33 cellular contexts compared by ENCODE assay signal in the genomic region with DNA sequence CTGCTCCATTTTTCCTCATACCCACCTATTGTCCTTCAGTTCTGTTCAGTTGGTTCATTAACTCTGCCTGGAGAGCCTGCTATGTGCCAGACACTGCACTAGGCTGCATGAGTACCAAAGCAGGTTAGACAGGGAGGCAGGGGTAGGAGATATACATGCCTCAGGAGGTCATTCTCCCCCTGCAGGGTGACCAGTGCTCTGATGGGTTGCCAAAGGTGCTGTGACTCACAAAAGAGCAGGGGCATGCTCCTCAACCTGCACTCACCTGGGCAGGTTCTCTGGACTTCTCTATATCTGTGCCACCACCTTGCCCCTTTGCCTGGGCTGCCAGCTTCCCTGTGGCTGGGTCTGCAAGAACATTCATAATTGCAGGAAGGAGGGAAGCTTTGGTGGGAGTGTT.
"Had no signal": no experiment of that assay in that cellular context is flagged by ENCODE, and none has a peak within 500 bp of the region (broad histone marks: within the 10 kb centered on the region; RNA-seq: fewer than 3 reads in every experiment).

No MANE protein-coding gene starts in this region.

- H3K36me3 Mint-ChIP-seq: stimulated activated memory B cell treated with anti-CD40 and anti-IgM and Interleukin-4, amounts not matched to agents 10 μg/mL and 1 μg/mL and 100 μg/mL, for 72 hours had no signal

- H3K9me3 Mint-ChIP-seq: activated CD4-positive, alpha-beta memory T cell treated with anti-CD3 and anti-CD28 coated beads, Interleukin-2, amount 10 ng/mL, durations not matched to agents 7 days and 5 days; activated CD4-positive, alpha-beta T cell treated with anti-CD3 and anti-CD28 coated beads, Interleukin-2, amount 10 ng/mL, durations not matched to agents 7 days and 5 days; activated T-cell treated with anti-CD3 and anti-CD28 coated beads, Interleukin-2, amount 50 U/mL, for 24 hours; activated T-helper 17 cell treated with anti-CD3 and anti-CD28 coated beads, Interleukin-2, amount 50 U/mL, for 72 hours; nephron; stimulated activated memory B cell treated with anti-CD40 and anti-IgM and Interleukin-4, amounts not matched to agents 10 μg/mL and 1 μg/mL and 100 μg/mL, for 72 hours; stimulated activated naive CD8-positive, alpha-beta T cell treated with anti-CD3 and anti-CD28 coated beads, Interleukin-15, amount 100 ng/mL, for 72 hours; T-helper 1 cell treated with Interleukin-12 subunit alpha and Interleukin-12 subunit beta and Interleukin-4 antibody, amounts not matched to agents 30 μg/mL and 1 μg/mL, for 36 hours had no signal

- H3K27ac Mint-ChIP-seq: activated CD4-positive, alpha-beta memory T cell treated with anti-CD3 and anti-CD28 coated beads, Interleukin-2, amount 10 ng/mL, durations not matched to agents 7 days and 5 days; activated CD4-positive, alpha-beta T cell treated with anti-CD3 and anti-CD28 coated beads, Interleukin-2, amount 10 ng/mL, durations not matched to agents 7 days and 5 days; activated T-cell treated with anti-CD3 and anti-CD28 coated beads, Interleukin-2, amount 50 U/mL, for 24 hours; activated T-helper 17 cell treated with anti-CD3 and anti-CD28 coated beads, Interleukin-2, amount 50 U/mL, for 72 hours; nephron; stimulated activated memory B cell treated with anti-CD40 and anti-IgM and Interleukin-4, amounts not matched to agents 10 μg/mL and 1 μg/mL and 100 μg/mL, for 72 hours; T-helper 1 cell treated with Interleukin-12 subunit alpha and Interleukin-12 subunit beta and Interleukin-4 antibody, amounts not matched to agents 30 μg/mL and 1 μg/mL, for 36 hours had no signal

- H3K4me1 ChIP-seq: left ventricle myocardium inferior, pancreas, prostate gland, upper lobe of left lung had no signal

- H3K27me3 ChIP-seq: brain microvascular endothelial cell, pancreas, sigmoid colon, upper lobe of left lung had no signal

- H3K4me2 ChIP-seq: smooth muscle cell had no signal

- H3K36me3 ChIP-seq: brain microvascular endothelial cell, esophagus squamous epithelium, left ventricle myocardium inferior, pancreas, prostate gland, sigmoid colon, upper lobe of left lung had no signal

- FAIRE-seq: astrocyte, pancreas had no signal

- H3K27ac ChIP-seq: brain microvascular endothelial cell, esophagus squamous epithelium, left ventricle myocardium inferior, pancreas, prostate gland, sigmoid colon, upper lobe of left lung had no signal

- H3K4me3 ChIP-seq: esophagus squamous epithelium, left ventricle myocardium inferior, lung, pancreas, prostate gland, sigmoid colon, smooth muscle cell, upper lobe of left lung had no signal

- ATAC-seq: activated T-helper 17 cell treated with anti-CD3 and anti-CD28 coated beads, Interleukin-2, amount 50 U/mL, for 72 hours; pancreas; stimulated activated memory B cell treated with anti-CD40 and anti-IgM and Interleukin-4, amounts not matched to agents 10 μg/mL and 1 μg/mL and 100 μg/mL, for 72 hours; stimulated activated naive CD8-positive, alpha-beta T cell treated with anti-CD3 and anti-CD28 coated beads, Interleukin-15, amount 100 ng/mL, for 72 hours had no signal

- H3K9me3 ChIP-seq: esophagus squamous epithelium, left ventricle myocardium inferior, pancreas, prostate gland, sigmoid colon, upper lobe of left lung had no signal

- DNase-seq: activated CD4-positive, alpha-beta memory T cell treated with anti-CD3 and anti-CD28 coated beads, Interleukin-2, amount 10 ng/mL, durations not matched to agents 7 days and 5 days; activated CD4-positive, alpha-beta T cell treated with anti-CD3 and anti-CD28 coated beads for 1 hour; activated CD4-positive, alpha-beta T cell treated with anti-CD3 and anti-CD28 coated beads, Interleukin-2, amount 10 ng/mL, durations not matched to agents 7 days and 5 days; activated CD8-positive, alpha-beta memory T cell treated with anti-CD3 and anti-CD28 coated beads, Interleukin-2, amount 50 U/mL, for 48 hours; activated gamma-delta T cell treated with Interleukin-2 at 50 U/mL for 16 hours; activated naive CD4-positive, alpha-beta T cell treated with anti-CD3 and anti-CD28 coated beads, Interleukin-2, amount 50 U/mL, for 16 hours; activated T-cell treated with anti-CD3 and anti-CD28 coated beads, Interleukin-2, amount 50 U/mL, for 24 hours; amniotic stem cell; brain microvascular endothelial cell; caudate nucleus; esophagus squamous epithelium; foreskin melanocyte; islet precursor cell; left ventricle myocardium inferior; nucleus accumbens; pancreas; retina; sigmoid colon; stimulated activated CD4-positive, alpha-beta T cell treated with anti-CD3 and anti-CD28 coated beads, Interleukin-1b, Interleukin-23, amount 100 ng/mL, for 48 hours; stimulated activated CD4-positive, alpha-beta T cell treated with anti-CD3 and anti-CD28 coated beads, Interleukin-4, amount 100 ng/mL, for 4 hours; stimulated activated CD8-positive, alpha-beta memory T cell treated with anti-CD3 and anti-CD28 coated beads, Interleukin-4, amount 100 ng/mL, for 48 hours; stimulated activated naive CD8-positive, alpha-beta T cell treated with anti-CD3 and anti-CD28 coated beads, Interleukin-15, amount 100 ng/mL, for 72 hours; substantia nigra; T1000; upper lobe of left lung had no signal

- H3K27me3 Mint-ChIP-seq: activated CD4-positive, alpha-beta memory T cell treated with anti-CD3 and anti-CD28 coated beads, Interleukin-2, amount 10 ng/mL, durations not matched to agents 7 days and 5 days; stimulated activated memory B cell treated with anti-CD40 and anti-IgM and Interleukin-4, amounts not matched to agents 10 μg/mL and 1 μg/mL and 100 μg/mL, for 72 hours had no signal

- H3K4me1 Mint-ChIP-seq: activated T-helper 17 cell treated with anti-CD3 and anti-CD28 coated beads, Interleukin-2, amount 50 U/mL, for 72 hours; stimulated activated naive CD8-positive, alpha-beta T cell treated with anti-CD3 and anti-CD28 coated beads, Interleukin-15, amount 100 ng/mL, for 72 hours had no signal

- H3K4me3 Mint-ChIP-seq: activated CD4-positive, alpha-beta memory T cell treated with anti-CD3 and anti-CD28 coated beads, Interleukin-2, amount 10 ng/mL, durations not matched to agents 7 days and 5 days; activated CD4-positive, alpha-beta T cell treated with anti-CD3 and anti-CD28 coated beads, Interleukin-2, amount 10 ng/mL, durations not matched to agents 7 days and 5 days; activated T-cell treated with anti-CD3 and anti-CD28 coated beads, Interleukin-2, amount 50 U/mL, for 24 hours; activated T-helper 17 cell treated with anti-CD3 and anti-CD28 coated beads, Interleukin-2, amount 50 U/mL, for 72 hours; nephron; stimulated activated memory B cell treated with anti-CD40 and anti-IgM and Interleukin-4, amounts not matched to agents 10 μg/mL and 1 μg/mL and 100 μg/mL, for 72 hours; stimulated activated naive CD8-positive, alpha-beta T cell treated with anti-CD3 and anti-CD28 coated beads, Interleukin-15, amount 100 ng/mL, for 72 hours; T-helper 1 cell treated with Interleukin-12 subunit alpha and Interleukin-12 subunit beta and Interleukin-4 antibody, amounts not matched to agents 30 μg/mL and 1 μg/mL, for 36 hours had no signal
